In genomic region chr14:34450542-34450915, GRCh38 we compare ENCODE assay signal across 17 cellular contexts. TPM values are rescaled to one million over a fixed set of nuclear protein-coding genes. Genes with fewer than 3 reads are reported as not detected.
DNase-seq lines count a peak whose midpoint lies in the region; ATAC-seq and TF ChIP-seq lines count a peak whose summit lies in the region.
"Had no signal": no experiment of that assay in that cellular context is flagged by ENCODE, and none has a peak within 500 bp of the region (broad histone marks: within the 10 kb centered on the region; RNA-seq: fewer than 3 reads in every experiment).

No MANE protein-coding gene starts in this region.

- peaks cover 12% of the 10 kb centered on the region for H3K36me3 ChIP-seq in right atrium auricular region

- no peak overlapping the region for H3K4me3 ChIP-seq in right atrium auricular region
- H3K4me3 ChIP-seq: lung, Peyer's patch had no signal

- H3K27me3 ChIP-seq in right atrium auricular region: no peaks in the 10 kb centered on the region
- H3K27me3 ChIP-seq: Peyer's patch had no signal

- ATAC-seq in left colon: peak; percentile 77
- ATAC-seq: sciatic nerve had no signal

- no peak for TF ChIP-seq CTCF in right atrium auricular region (IDR thresholded peaks at IDR 0.05)

- intact Hi-C loops in left colon (cut with DNase I, micrococcal nuclease): no loop called here

- H3K4me1 ChIP-seq in right atrium auricular region: no peaks in the 10 kb centered on the region
- H3K4me1 ChIP-seq: Peyer's patch had no signal

- no peak overlapping the region for H3K27ac ChIP-seq in right atrium auricular region
- H3K27ac ChIP-seq: Peyer's patch had no signal

- peak; percentile 93 for DNase-seq in DMS53 (lab: John Stamatoyannopoulos, UW)
- DNase-seq in NCI-H187 treated with DMSO at 0.1 percent for 48 hours (lab: John Stamatoyannopoulos, UW): peak; percentile 32
- peak; percentile 100 for DNase-seq in NCI-H748 (lab: John Stamatoyannopoulos, UW; ENCODE audit: unreplicated experiment)
- DNase-seq in left colon: no peak
- no peak for DNase-seq in activated effector memory CD4-positive, alpha-beta T cell treated with anti-CD3 and anti-CD28 coated beads, Interleukin-2, amount 50 U/mL, for 16 hours
- DNase-seq in stimulated activated CD4-positive, alpha-beta T cell treated with anti-CD3 and anti-CD28 coated beads, Interleukin-12 subunit alpha, Interleukin-12 subunit beta, amount 100 ng/mL, for 4 hours: no peak
- DNase-seq in mucosa of gallbladder (ENCODE audit: low spot score): no peak
- no peak for DNase-seq in right atrium auricular region (ENCODE audit: low spot score)
- DNase-seq: activated CD4-positive, alpha-beta T cell treated with anti-CD3 and anti-CD28 coated beads for 1 hour; activated naive CD8-positive, alpha-beta T cell treated with anti-CD3 and anti-CD28 coated beads for 36 hours; KG1; NCI-H82; Peyer's patch; stimulated activated naive CD4-positive, alpha-beta T cell; T1000 had no signal

- no peaks in the 10 kb centered on the region for H3K9me3 ChIP-seq in right atrium auricular region
- H3K9me3 ChIP-seq: Peyer's patch had no signal

RNA-seq across cellular contexts. Expression of gene SPTSSA, which starts 11.5 kb away (rescaled TPM):
- total RNA-seq in left colon (10 to 100 TPM; 47.4 to 59.1 TPM), mucosa of gallbladder (32.7 TPM), right atrium auricular region (10 to 100 TPM in 1 of 2 donors, 1 to 10 TPM in 1; 9.4 to 10.8 TPM)

Comparison
In these comparisons a context has a peak if more than half of its experiments do, and no peak if none do; other contexts are left out.
1. DNase-seq: peak in DMS53 (single experiment), NCI-H187 treated with DMSO at 0.1 percent for 48 hours (single experiment) and NCI-H748 (single experiment); none in left colon (0 of 2), activated effector memory CD4-positive, alpha-beta T cell treated with anti-CD3 and anti-CD28 coated beads, Interleukin-2, amount 50 U/mL, for 16 hours (single experiment), stimulated activated CD4-positive, alpha-beta T cell treated with anti-CD3 and anti-CD28 coated beads, Interleukin-12 subunit alpha, Interleukin-12 subunit beta, amount 100 ng/mL, for 4 hours (single experiment), mucosa of gallbladder (single experiment) and right atrium auricular region (single experiment).